ENCODE assay signal across 15 cellular contexts in the genomic region with DNA sequence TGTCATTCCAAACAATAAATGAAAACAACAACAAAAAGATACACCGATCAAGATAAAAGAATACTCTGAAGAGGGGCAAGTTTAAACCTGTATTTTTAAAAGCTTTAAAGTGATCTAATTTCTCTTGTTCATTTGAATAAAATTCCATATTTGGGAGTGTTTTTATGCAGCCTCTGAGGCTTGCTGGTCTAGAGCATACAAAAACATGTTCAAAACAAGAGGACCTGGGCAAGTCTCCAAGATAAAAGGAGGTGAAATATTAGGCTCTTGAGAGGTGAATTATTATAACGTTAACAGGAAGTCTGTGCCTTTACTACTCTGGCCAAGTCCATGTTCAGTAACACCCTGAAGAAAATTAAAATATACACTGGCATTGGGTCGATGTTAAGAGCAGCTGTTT. TPM values are rescaled to one million over a fixed set of nuclear protein-coding genes. Genes with fewer than 3 reads are reported as not detected.
DNase-seq lines count a peak whose midpoint lies in the region; ATAC-seq, FAIRE-seq and TF ChIP-seq lines count a peak whose summit lies in the region.
"Had no signal": no experiment of that assay in that cellular context is flagged by ENCODE, and none has a peak within 500 bp of the region (broad histone marks: within the 10 kb centered on the region; RNA-seq: fewer than 3 reads in every experiment).

No MANE protein-coding gene starts in this region.

- peaks cover 4% of the 10 kb centered on the region for H4K20me1 ChIP-seq in keratinocyte (ENCODE audit: control insufficient read depth, extremely low read depth, insufficient read depth, low read length)

- H3K27ac Mint-ChIP-seq in activated T-helper 1 cell treated with anti-CD3 and anti-CD28 coated beads, Interleukin-12 subunit alpha, Interleukin-12 subunit beta, Interleukin-2, Interleukin-4 antibody, amounts not matched to agents 30 ng/mL and 10 ng/mL and 1 ng/mL, durations not matched to agents 14 hours and 24 hours and 36 hours: peak overlapping the region; percentile 35
- H3K27ac Mint-ChIP-seq: activated naive CD8-positive, alpha-beta T cell; natural killer cell; T-cell had no signal

- peaks cover 47% of the 10 kb centered on the region for H3K36me3 Mint-ChIP-seq in activated T-helper 1 cell treated with anti-CD3 and anti-CD28 coated beads, Interleukin-12 subunit alpha, Interleukin-12 subunit beta, Interleukin-2, Interleukin-4 antibody, amounts not matched to agents 30 ng/mL and 10 ng/mL and 1 ng/mL, durations not matched to agents 14 hours and 24 hours and 36 hours (ENCODE audit: low read depth)

- H3K4me2 ChIP-seq in keratinocyte (ENCODE audit: control insufficient read depth, extremely low read depth, insufficient read depth, low read depth, low read length): peak overlapping the region; percentile 74

- no peak for FAIRE-seq in keratinocyte (lab: Jason Lieb, UNC)
- FAIRE-seq: GM12892 had no signal

- DNase-seq in DMS 273 (lab: John Stamatoyannopoulos, UW; ENCODE audit: unreplicated experiment): peak; percentile 26
- DNase-seq in DMS 273 treated with DMSO at 0.1 percent for 48 hours (lab: John Stamatoyannopoulos, UW): no peak
- DNase-seq in activated T-helper 1 cell treated with anti-CD3 and anti-CD28 coated beads, Interleukin-12 subunit alpha, Interleukin-12 subunit beta, Interleukin-2, Interleukin-4 antibody, amounts not matched to agents 30 ng/mL and 10 ng/mL and 1 ng/mL, durations not matched to agents 14 hours and 24 hours and 36 hours (ENCODE audit: low spot score): no peak
- peak; percentile 36 for DNase-seq in keratinocyte (ENCODE audit: low read depth, low spot score)
- DNase-seq in thoracic aorta (ENCODE audit: low spot score): no peak
- no peak for DNase-seq in posterior cingulate gyrus
- DNase-seq: activated CD4-positive, alpha-beta T cell treated with anti-CD3 and anti-CD28 coated beads, Interleukin-2, amount 50 U/mL, for 4 hours; natural killer cell; NCI-H82; T-cell had no signal

- H3K27me3 ChIP-seq in keratinocyte (ENCODE audit: control insufficient read depth, extremely low read depth, insufficient read depth, low read length): no peaks in the 10 kb centered on the region
- no peaks in the 10 kb centered on the region for H3K27me3 ChIP-seq in thoracic aorta (replicated peaks; ENCODE audit: insufficient read depth)

- peak overlapping the region in 1 of 3 experiments; percentile 37 for H3K4me3 ChIP-seq in keratinocyte (ENCODE audit: control insufficient read depth in 2 of 3, extremely low read depth in 1 of 3, insufficient read depth in 2 of 3, low read depth in 1 of 3, low read length in 3 of 3)
- H3K4me3 ChIP-seq in thoracic aorta: no peak overlapping the region

- H3K4me3 Mint-ChIP-seq in activated T-helper 1 cell treated with anti-CD3 and anti-CD28 coated beads, Interleukin-12 subunit alpha, Interleukin-12 subunit beta, Interleukin-2, Interleukin-4 antibody, amounts not matched to agents 30 ng/mL and 10 ng/mL and 1 ng/mL, durations not matched to agents 14 hours and 24 hours and 36 hours: no peak overlapping the region
- H3K4me3 Mint-ChIP-seq: activated naive CD8-positive, alpha-beta T cell; natural killer cell; T-cell had no signal

- H3K9me3 ChIP-seq in keratinocyte (ENCODE audit: control insufficient read depth, low read depth, low read length) (no peaks in the 10 kb centered on the region), thoracic aorta (no peaks in the 10 kb centered on the region)

- no peak overlapping the region for H2AFZ ChIP-seq in keratinocyte (ENCODE audit: control insufficient read depth, low read length)

- no peaks in the 10 kb centered on the region for H3K9me3 Mint-ChIP-seq in activated T-helper 1 cell treated with anti-CD3 and anti-CD28 coated beads, Interleukin-12 subunit alpha, Interleukin-12 subunit beta, Interleukin-2, Interleukin-4 antibody, amounts not matched to agents 30 ng/mL and 10 ng/mL and 1 ng/mL, durations not matched to agents 14 hours and 24 hours and 36 hours
- H3K9me3 Mint-ChIP-seq: natural killer cell, T-cell had no signal

- dilution Hi-C loops in keratinocyte (cut with MboI; ENCODE audit: extremely low pct_ligation_motif_present, low sequenced_read_pairs): no loop called here

- intact Hi-C loops in activated T-helper 1 cell treated with anti-CD3 and anti-CD28 coated beads, Interleukin-12 subunit alpha, Interleukin-12 subunit beta, Interleukin-2, Interleukin-4 antibody, amounts not matched to agents 30 ng/mL and 10 ng/mL and 1 ng/mL, durations not matched to agents 14 hours and 24 hours and 36 hours (cut with micrococcal nuclease): no loop called here
- intact Hi-C loops in posterior cingulate gyrus (cut with DNase I): no loop called here

- no peaks in the 10 kb centered on the region for H3K27me3 Mint-ChIP-seq in activated T-helper 1 cell treated with anti-CD3 and anti-CD28 coated beads, Interleukin-12 subunit alpha, Interleukin-12 subunit beta, Interleukin-2, Interleukin-4 antibody, amounts not matched to agents 30 ng/mL and 10 ng/mL and 1 ng/mL, durations not matched to agents 14 hours and 24 hours and 36 hours (ENCODE audit: insufficient read depth)
- H3K27me3 Mint-ChIP-seq: activated naive CD8-positive, alpha-beta T cell; T-cell had no signal

- H3K9me1 ChIP-seq in keratinocyte (ENCODE audit: control insufficient read depth, extremely low read depth, insufficient read depth, low read length): no peaks in the 10 kb centered on the region

- peaks cover 25 to 50% of the 10 kb centered on the region in 2 experiments for H3K36me3 ChIP-seq in keratinocyte (ENCODE audit: control insufficient read depth in 2 of 2, extremely low read depth in 1 of 2, insufficient read depth in 2 of 2, low read length in 2 of 2)
- peaks cover 15% of the 10 kb centered on the region for H3K36me3 ChIP-seq in thoracic aorta

- H3K9ac ChIP-seq in keratinocyte (ENCODE audit: control insufficient read depth, extremely low read depth, insufficient read depth, low read length): peak overlapping the region; percentile 72

- ATAC-seq in thoracic aorta (ENCODE audit: insufficient number of reproducible peaks, low FRiP score, low read depth) (no peak), HG02840 (IDR thresholded peaks at IDR 0.05; ENCODE audit: low FRiP score, unreplicated experiment) (no peak), GM19351 (IDR thresholded peaks at IDR 0.05; ENCODE audit: unreplicated experiment) (no peak)
- ATAC-seq: natural killer cell, T-cell had no signal

- H3K4me1 ChIP-seq in keratinocyte (ENCODE audit: control insufficient read depth, extremely low read depth, insufficient read depth, low read length) (peaks cover 31% of the 10 kb centered on the region), thoracic aorta (ENCODE audit: control insufficient read depth in 1 of 2, low read depth in 2 of 2) (peaks cover 29 to 63% of the 10 kb centered on the region in 2 donors)

- peak overlapping the region; percentile 93 for H3K27ac ChIP-seq in keratinocyte (ENCODE audit: control insufficient read depth, insufficient read depth, low read length)
- H3K27ac ChIP-seq in thoracic aorta: peak overlapping the region; percentile 87 to 97
- H3K27ac ChIP-seq: 22Rv1 had no signal

- no peak for TF ChIP-seq CTCF in keratinocyte (optimal IDR thresholded peaks at IDR 0.05 in 1 of 3, IDR thresholded peaks at IDR 0.05 in 1 of 3, conservative IDR thresholded peaks at IDR 0.05 in 1 of 3; ENCODE audit: extremely low read depth in 1 of 3, insufficient read depth in 2 of 3, low read length in 3 of 3)
- no peak for TF ChIP-seq CTCF in thoracic aorta (IDR thresholded peaks at IDR 0.05)

- H3K4me1 Mint-ChIP-seq in activated T-helper 1 cell treated with anti-CD3 and anti-CD28 coated beads, Interleukin-12 subunit alpha, Interleukin-12 subunit beta, Interleukin-2, Interleukin-4 antibody, amounts not matched to agents 30 ng/mL and 10 ng/mL and 1 ng/mL, durations not matched to agents 14 hours and 24 hours and 36 hours (ENCODE audit: low read depth): peaks cover 14% of the 10 kb centered on the region
- H3K4me1 Mint-ChIP-seq: natural killer cell, T-cell had no signal

- peaks cover 32% of the 10 kb centered on the region for H3K79me2 ChIP-seq in keratinocyte (ENCODE audit: control insufficient read depth, insufficient read depth, low read length)

RNA-seq across cellular contexts. Expression of a gene that starts 20.1 kb away (rescaled TPM):
- 42.1 and 42.8 TPM in 2 replicates for total RNA-seq in activated T-helper 1 cell treated with anti-CD3 and anti-CD28 coated beads, Interleukin-12 subunit alpha, Interleukin-12 subunit beta, Interleukin-2, Interleukin-4 antibody, amounts not matched to agents 30 ng/mL and 10 ng/mL and 1 ng/mL, durations not matched to agents 14 hours and 24 hours and 36 hours
- polyA plus RNA-seq in keratinocyte: 7.3 to 11.3 TPM (median 9.0 TPM) in 3 replicates
- 4.9 TPM for polyA plus RNA-seq in keratinocyte (2011; ENCODE audit: low read depth)
- 5.5 and 6.0 TPM in 2 replicates for polyA plus RNA-seq in keratinocyte (2011; cell fraction: cytosol; rRNA removed)
- 26.3 and 27.4 TPM in 2 replicates for polyA plus RNA-seq in keratinocyte (2011; cell fraction: nucleus; rRNA removed)
- 7.1 and 15.0 TPM in 2 replicates for polyA plus RNA-seq in keratinocyte (2012; ENCODE audit: low replicate concordance)
- polyA minus RNA-seq in keratinocyte: 20.4 to 31.0 TPM (median 28.1 TPM) in 3 replicates
- 15.7 TPM for polyA minus RNA-seq in keratinocyte (2011; cell fraction: cytosol; rRNA and poly(A)+ RNA removed)
- polyA minus RNA-seq in keratinocyte (2011; cell fraction: nucleus; rRNA and poly(A)+ RNA removed): 53.4 and 72.7 TPM in 2 replicates
- 10 to 100 TPM; 35.1 to 64.8 TPM for total RNA-seq in thoracic aorta

RNA-seq across cellular contexts. Expression of a gene that starts 39.8 kb away (rescaled TPM):
- total RNA-seq in activated T-helper 1 cell treated with anti-CD3 and anti-CD28 coated beads, Interleukin-12 subunit alpha, Interleukin-12 subunit beta, Interleukin-2, Interleukin-4 antibody, amounts not matched to agents 30 ng/mL and 10 ng/mL and 1 ng/mL, durations not matched to agents 14 hours and 24 hours and 36 hours: 6.2 and 7.6 TPM in 2 replicates
- 6.1 to 15.3 TPM (median 10.8 TPM) in 3 replicates for polyA plus RNA-seq in keratinocyte
- 7.1 TPM for polyA plus RNA-seq in keratinocyte (2011; ENCODE audit: low read depth)
- polyA plus RNA-seq in keratinocyte (2011; cell fraction: cytosol; rRNA removed): 7.3 and 14.3 TPM in 2 replicates
- 6.8 TPM in 2 replicates for polyA plus RNA-seq in keratinocyte (2011; cell fraction: nucleus; rRNA removed)
- polyA plus RNA-seq in keratinocyte (2012; ENCODE audit: low replicate concordance): 12.5 and 13.1 TPM in 2 replicates
- polyA minus RNA-seq in keratinocyte: 6.5 to 13.9 TPM (median 10.0 TPM) in 3 replicates
- polyA minus RNA-seq in keratinocyte (2011; cell fraction: cytosol; rRNA and poly(A)+ RNA removed): 8.1 TPM
- 4.5 and 5.2 TPM in 2 replicates for polyA minus RNA-seq in keratinocyte (2011; cell fraction: nucleus; rRNA and poly(A)+ RNA removed)
- 100 to 1,000 TPM in 1 of 2 donors, 10 to 100 TPM in 1; 81.2 to 115 TPM for total RNA-seq in thoracic aorta

Comparison
In these comparisons a context has a peak if more than half of its experiments do, and no peak if none do; other contexts are left out.
1. DNase-seq: peak in DMS 273 (single experiment) and keratinocyte (single experiment); none in DMS 273 treated with DMSO at 0.1 percent for 48 hours (single experiment), activated T-helper 1 cell treated with anti-CD3 and anti-CD28 coated beads, Interleukin-12 subunit alpha, Interleukin-12 subunit beta, Interleukin-2, Interleukin-4 antibody, amounts not matched to agents 30 ng/mL and 10 ng/mL and 1 ng/mL, durations not matched to agents 14 hours and 24 hours and 36 hours (single experiment), thoracic aorta (single experiment) and posterior cingulate gyrus (0 of 10).